In genomic region chr15:45456212-45457106, GRCh38 we compare ENCODE assay signal across 8 cellular contexts.
A peak's percentile ranks its signal among the peaks of the same experiment; 100 is the strongest.
DNase-seq lines count a peak whose midpoint lies in the region; ATAC-seq lines count a peak whose summit lies in the region.

No MANE protein-coding gene starts in this region.

- peaks cover 1% of the 10 kb centered on the region for H3K27me3 Mint-ChIP-seq in T-helper 2 cell treated with Interferon-gamma antibody and Interleukin-4, amounts not matched to agents 5 μg/mL and 100 μg/mL, for 36 hours (ENCODE audit: low read depth)

- no peaks in the 10 kb centered on the region for H3K36me3 Mint-ChIP-seq in T-helper 2 cell treated with Interferon-gamma antibody and Interleukin-4, amounts not matched to agents 5 μg/mL and 100 μg/mL, for 36 hours (ENCODE audit: low read depth)

- peaks cover 52% of the 10 kb centered on the region for H3K4me1 Mint-ChIP-seq in T-helper 2 cell treated with Interferon-gamma antibody and Interleukin-4, amounts not matched to agents 5 μg/mL and 100 μg/mL, for 36 hours (ENCODE audit: low read depth)

- ATAC-seq in GM21529 (IDR thresholded peaks at IDR 0.05; ENCODE audit: unreplicated experiment), result no peak

- peak; percentile 70 for DNase-seq in stimulated activated naive CD4-positive, alpha-beta T cell treated with Interleukin-2 at 50 U/mL for 16 hours (lab: John Stamatoyannopoulos, UW)
- no peak for DNase-seq in stimulated activated naive CD4-positive, alpha-beta T cell (lab: John Stamatoyannopoulos, UW)
- DNase-seq in T-helper 2 cell treated with Interferon-gamma antibody and Interleukin-4, amounts not matched to agents 5 μg/mL and 100 μg/mL, for 36 hours (ENCODE audit: low spot score), result peak; percentile 82
- DNase-seq in astrocyte of the hippocampus (ENCODE audit: low read depth, low spot score) (peak; percentile 99), kidney glomerular epithelial cell (lab: John Stamatoyannopoulos, UW) (peak; percentile 87), NCI-H1092 treated with DMSO at 0.1 percent for 48 hours (lab: John Stamatoyannopoulos, UW) (no peak)
- DNase-seq in stimulated activated CD8-positive, alpha-beta memory T cell treated with anti-CD3 and anti-CD28 coated beads, Interleukin-12 subunit alpha, Interleukin-12 subunit beta, amount 100 ng/mL, for 24 hours (ENCODE audit: extremely low read depth), result peak; percentile 25

- peak overlapping the region; percentile 76 for H3K27ac Mint-ChIP-seq in T-helper 2 cell treated with Interferon-gamma antibody and Interleukin-4, amounts not matched to agents 5 μg/mL and 100 μg/mL, for 36 hours

- H3K4me3 Mint-ChIP-seq in T-helper 2 cell treated with Interferon-gamma antibody and Interleukin-4, amounts not matched to agents 5 μg/mL and 100 μg/mL, for 36 hours, result peak overlapping the region; percentile 71

- no peaks in the 10 kb centered on the region for H3K9me3 Mint-ChIP-seq in T-helper 2 cell treated with Interferon-gamma antibody and Interleukin-4, amounts not matched to agents 5 μg/mL and 100 μg/mL, for 36 hours

Comparison
In these comparisons a context has a peak if more than half of its experiments do, and no peak if none do; other contexts are left out.
1. DNase-seq: peak in stimulated activated naive CD4-positive, alpha-beta T cell treated with Interleukin-2 at 50 U/mL for 16 hours (single experiment), T-helper 2 cell treated with Interferon-gamma antibody and Interleukin-4, amounts not matched to agents 5 μg/mL and 100 μg/mL, for 36 hours (single experiment), astrocyte of the hippocampus (single experiment), kidney glomerular epithelial cell (single experiment) and stimulated activated CD8-positive, alpha-beta memory T cell treated with anti-CD3 and anti-CD28 coated beads, Interleukin-12 subunit alpha, Interleukin-12 subunit beta, amount 100 ng/mL, for 24 hours (single experiment); none in stimulated activated naive CD4-positive, alpha-beta T cell (0 of 6) and NCI-H1092 treated with DMSO at 0.1 percent for 48 hours (single experiment).